12 cellular contexts compared by ENCODE assay signal in the genomic region with DNA sequence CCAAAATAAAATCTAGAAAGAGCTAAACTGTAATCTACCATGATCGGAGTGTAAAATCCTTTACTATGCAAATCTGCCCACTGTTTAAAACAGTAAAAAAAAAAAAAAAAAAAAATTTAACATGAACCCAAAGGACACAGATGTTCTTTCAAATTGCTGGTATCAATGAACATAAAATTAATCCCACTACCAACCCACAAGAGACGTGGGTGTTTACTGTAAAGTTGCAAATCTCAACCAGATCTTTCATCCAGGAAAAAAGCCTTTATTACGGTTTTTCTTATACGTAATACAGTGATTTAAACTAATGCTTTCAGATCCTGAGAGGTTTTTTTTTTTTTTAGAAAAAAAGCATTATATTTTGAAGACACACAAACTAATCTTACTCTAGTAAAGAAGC.
"Had no signal": no experiment of that assay in that cellular context is flagged by ENCODE, and none has a peak within 500 bp of the region (broad histone marks: within the 10 kb centered on the region; RNA-seq: fewer than 3 reads in every experiment).

No MANE protein-coding gene starts in this region.

- H3K27ac Mint-ChIP-seq: activated naive CD4-positive, alpha-beta T cell treated with anti-CD3 and anti-CD28 coated beads, Interleukin-2, amount 50 U/mL, for 72 hours; effector memory CD8-positive, alpha-beta T cell; stimulated activated naive B cell treated with anti-CD40 and anti-IgM and Interleukin-4, amounts not matched to agents 10 μg/mL and 1 μg/mL and 100 μg/mL, for 72 hours had no signal

- H3K9me3 Mint-ChIP-seq: activated naive CD4-positive, alpha-beta T cell treated with anti-CD3 and anti-CD28 coated beads, Interleukin-2, amount 50 U/mL, for 72 hours; effector memory CD8-positive, alpha-beta T cell had no signal

- H3K36me3 ChIP-seq: brain microvascular endothelial cell had no signal

- H3K27me3 ChIP-seq: brain microvascular endothelial cell had no signal

- H3K4me3 Mint-ChIP-seq: stimulated activated naive B cell treated with anti-CD40 and anti-IgM and Interleukin-4, amounts not matched to agents 10 μg/mL and 1 μg/mL and 100 μg/mL, for 72 hours had no signal

- H3K27ac ChIP-seq: brain microvascular endothelial cell had no signal

- H3K27me3 Mint-ChIP-seq: effector memory CD8-positive, alpha-beta T cell; stimulated activated naive B cell treated with anti-CD40 and anti-IgM and Interleukin-4, amounts not matched to agents 10 μg/mL and 1 μg/mL and 100 μg/mL, for 72 hours; T-helper 17 cell had no signal

- DNase-seq: activated CD4-positive, alpha-beta T cell treated with anti-CD3 and anti-CD28 coated beads, Interleukin-2, amount 50 U/mL, for 1 hour; activated CD4-positive, CD25-positive, alpha-beta regulatory T cell; amygdala; brain microvascular endothelial cell; effector memory CD8-positive, alpha-beta T cell; hippocampal formation; nucleus accumbens; right cardiac atrium; stimulated activated naive B cell treated with anti-CD40 and anti-IgM and Interleukin-4, amounts not matched to agents 10 μg/mL and 1 μg/mL and 100 μg/mL, for 72 hours; T-helper 17 cell; trophoblast cell had no signal

- ATAC-seq: activated naive CD4-positive, alpha-beta T cell treated with anti-CD3 and anti-CD28 coated beads, Interleukin-2, amount 50 U/mL, for 72 hours; effector memory CD8-positive, alpha-beta T cell; right cardiac atrium; stimulated activated naive B cell treated with anti-CD40 and anti-IgM and Interleukin-4, amounts not matched to agents 10 μg/mL and 1 μg/mL and 100 μg/mL, for 72 hours; T-helper 17 cell had no signal
